In the genomic region with DNA sequence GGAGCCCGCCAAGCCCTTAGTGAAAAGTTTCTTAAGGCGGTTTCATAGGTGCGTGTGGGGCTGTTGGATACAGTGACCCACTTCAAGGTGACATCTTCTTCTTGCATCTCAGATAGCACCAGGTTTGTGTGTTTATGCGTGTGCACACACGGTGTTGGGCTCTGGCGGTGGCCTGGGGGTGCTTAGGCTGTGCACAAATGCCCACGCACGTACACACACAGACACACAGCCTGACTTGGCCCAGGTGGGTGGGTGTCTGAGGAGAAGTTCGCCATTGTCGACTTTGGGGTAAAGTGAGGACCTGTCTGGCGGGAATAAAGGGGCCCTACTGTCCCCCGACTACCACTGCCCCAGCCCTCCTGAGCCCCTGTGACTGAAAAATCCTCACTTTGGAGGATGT, we compare ENCODE assay signal across 16 cellular contexts.
"Had no signal": no experiment of that assay in that cellular context is flagged by ENCODE, and none has a peak within 500 bp of the region (broad histone marks: within the 10 kb centered on the region; RNA-seq: fewer than 3 reads in every experiment).

No MANE protein-coding gene starts in this region.

- H3K27ac ChIP-seq: brain microvascular endothelial cell, coronary artery, foreskin keratinocyte, neural progenitor cell had no signal

- H3K36me3 ChIP-seq: brain microvascular endothelial cell, neural progenitor cell had no signal

- DNase-seq: activated CD4-positive, alpha-beta T cell treated with anti-CD3 and anti-CD28 coated beads for 48 hours; activated CD8-positive, alpha-beta T cell treated with anti-CD3 and anti-CD28 coated beads for 36 hours; activated gamma-delta T cell; activated T-cell treated with anti-CD3 and anti-CD28 coated beads, Interleukin-2, amount 50 U/mL, for 48 hours; brain microvascular endothelial cell; foreskin keratinocyte; hippocampal formation; SK-N-SH; stimulated activated CD4-positive, alpha-beta T cell treated with anti-CD3 and anti-CD28 coated beads, Interleukin-12 subunit alpha, Interleukin-12 subunit beta, amount 100 ng/mL, for 4 hours; stimulated activated CD4-positive, alpha-beta T cell treated with anti-CD3 and anti-CD28 coated beads, Interleukin-1b, Interleukin-23, amount 100 ng/mL, for 48 hours; stimulated activated CD8-positive, alpha-beta memory T cell treated with anti-CD3 and anti-CD28 coated beads, Interleukin-4, amount 100 ng/mL, for 48 hours; stimulated activated naive CD4-positive, alpha-beta T cell; T-cell had no signal

- H3K9me3 ChIP-seq: SK-N-SH had no signal

- ATAC-seq: activated CD8-positive, alpha-beta T cell treated with anti-CD3 and anti-CD28 coated beads for 36 hours; foreskin keratinocyte; T-cell; WTC11 had no signal

- H3K4me3 ChIP-seq: coronary artery, neural progenitor cell had no signal

- H3K4me1 ChIP-seq: foreskin keratinocyte, neural progenitor cell had no signal
